ENCODE assay signal across 14 cellular contexts in genomic region chr9:138099803-138100598, GRCh38.
A peak's percentile ranks its signal among the peaks of the same experiment; 100 is the strongest.
DNase-seq lines count a peak whose midpoint lies in the region; ATAC-seq and TF ChIP-seq lines count a peak whose summit lies in the region.
"Had no signal": no experiment of that assay in that cellular context is flagged by ENCODE, and none has a peak within 500 bp of the region (broad histone marks: within the 10 kb centered on the region; RNA-seq: fewer than 3 reads in every experiment).

No MANE protein-coding gene starts in this region.

- H3K27ac ChIP-seq in colonic mucosa = no peak overlapping the region
- H3K27ac ChIP-seq: ovary, vagina had no signal

- peak; percentile 91 for DNase-seq in DMS 273 (lab: John Stamatoyannopoulos, UW; ENCODE audit: unreplicated experiment)
- DNase-seq in NCI-H1694 (lab: John Stamatoyannopoulos, UW) = peak; percentile 22
- DNase-seq in colonic mucosa = peak; percentile 6
- DNase-seq in natural killer cell = peak; percentile 5
- no peak for DNase-seq in NCI-H2107 treated with DMSO at 0.1 percent for 48 hours (lab: John Stamatoyannopoulos, UW; ENCODE audit: unreplicated experiment)
- DNase-seq in NCI-H82 treated with DMSO at 0.1 percent for 48 hours (lab: John Stamatoyannopoulos, UW; ENCODE audit: unreplicated experiment) = no peak
- DNase-seq: mucosa of descending colon; NCI-H1930; ovary; stimulated activated naive CD4-positive, alpha-beta T cell had no signal

- H3K9me3 Mint-ChIP-seq in natural killer cell = no peaks in the 10 kb centered on the region

- no peaks in the 10 kb centered on the region for H3K27me3 ChIP-seq in colonic mucosa
- H3K27me3 ChIP-seq: ovary, vagina had no signal

- intact Hi-C loops in colonic mucosa (cut with DNase I) = no loop called here
- intact Hi-C loops in natural killer cell (cut with micrococcal nuclease) = no loop called here

- H3K27me3 Mint-ChIP-seq in natural killer cell (ENCODE audit: low read depth in 2 of 2) = no peaks in the 10 kb centered on the region

- H3K4me1 Mint-ChIP-seq in natural killer cell = no peaks in the 10 kb centered on the region

- no peak overlapping the region for H3K4me3 Mint-ChIP-seq in natural killer cell

- no peaks in the 10 kb centered on the region for H3K4me1 ChIP-seq in colonic mucosa
- H3K4me1 ChIP-seq: HAP-1, vagina had no signal

- H3K36me3 ChIP-seq in colonic mucosa = no peaks in the 10 kb centered on the region
- H3K36me3 ChIP-seq: HAP-1, ovary, vagina had no signal

- TF ChIP-seq CTCF in colonic mucosa (IDR thresholded peaks at IDR 0.05) (no peak), natural killer cell (IDR thresholded peaks at IDR 0.05) (no peak)

- H3K36me3 Mint-ChIP-seq in natural killer cell = no peaks in the 10 kb centered on the region

- H3K9me3 ChIP-seq in colonic mucosa = no peaks in the 10 kb centered on the region
- H3K9me3 ChIP-seq: HAP-1, mucosa of descending colon, ovary, vagina had no signal

- ATAC-seq in natural killer cell (no peak), HG03469 (IDR thresholded peaks at IDR 0.05; ENCODE audit: unreplicated experiment) (no peak), GM19463 (IDR thresholded peaks at IDR 0.05; ENCODE audit: unreplicated experiment) (no peak)
- ATAC-seq: mucosa of descending colon had no signal

- H3K9ac ChIP-seq in colonic mucosa (ENCODE audit: low read depth in 2 of 2, low read length in 2 of 2) = no peak overlapping the region

- no peak overlapping the region for H3K27ac Mint-ChIP-seq in natural killer cell

- H3K4me3 ChIP-seq in colonic mucosa = no peak overlapping the region
- H3K4me3 ChIP-seq: HAP-1, mucosa of descending colon, ovary, vagina had no signal

Comparison
In these comparisons a context has a peak if more than half of its experiments do, and no peak if none do; other contexts are left out.
1. DNase-seq: peak in DMS 273 (single experiment), NCI-H1694 (single experiment), colonic mucosa (single experiment) and natural killer cell (single experiment); none in NCI-H2107 treated with DMSO at 0.1 percent for 48 hours (single experiment) and NCI-H82 treated with DMSO at 0.1 percent for 48 hours (single experiment).